Comparison of ENCODE assay signal across 15 cellular contexts in genomic region chr6:109081516-109081915, GRCh38.
"Had no signal": no experiment of that assay in that cellular context is flagged by ENCODE, and none has a peak within 500 bp of the region (broad histone marks: within the 10 kb centered on the region; RNA-seq: fewer than 3 reads in every experiment).

No MANE protein-coding gene starts in this region.

- H3K36me3 Mint-ChIP-seq: naive B cell had no signal

- H3K9me3 ChIP-seq: breast epithelium, pancreas, right lobe of liver, upper lobe of left lung had no signal

- H3K4me3 ChIP-seq: breast epithelium, lung, pancreas, right lobe of liver, upper lobe of left lung had no signal

- H3K27me3 ChIP-seq: breast epithelium, pancreas, right lobe of liver, upper lobe of left lung had no signal

- H3K9me3 Mint-ChIP-seq: activated CD4-positive, alpha-beta memory T cell treated with anti-CD3 and anti-CD28 coated beads for 36 hours; activated naive CD8-positive, alpha-beta T cell treated with anti-CD3 and anti-CD28 coated beads for 36 hours; activated T-cell treated with anti-CD3 and anti-CD28 coated beads, Interleukin-2, amount 50 U/mL, for 4 hours; naive B cell; T-helper 2 cell treated with Interferon-gamma antibody and Interleukin-4, amounts not matched to agents 5 μg/mL and 100 μg/mL, for 36 hours had no signal

- H3K36me3 ChIP-seq: breast epithelium, pancreas, right lobe of liver, upper lobe of left lung had no signal

- DNase-seq: activated CD4-positive, alpha-beta memory T cell treated with anti-CD3 and anti-CD28 coated beads for 36 hours; activated CD4-positive, alpha-beta T cell treated with anti-CD3 and anti-CD28 coated beads for 1 hour; activated gamma-delta T cell; activated naive CD8-positive, alpha-beta T cell treated with anti-CD3 and anti-CD28 coated beads for 36 hours; activated T-cell treated with anti-CD3 and anti-CD28 coated beads, Interleukin-2, amount 50 U/mL, for 4 hours; anterior cingulate cortex; effector CD4-positive, alpha-beta T cell; naive B cell; pancreas; right lobe of liver; stimulated activated naive CD4-positive, alpha-beta T cell; upper lobe of left lung had no signal

- H3K27ac ChIP-seq: breast epithelium, pancreas, right lobe of liver, upper lobe of left lung had no signal

- H3K4me1 ChIP-seq: breast epithelium, pancreas, right lobe of liver had no signal

- H3K27ac Mint-ChIP-seq: activated CD4-positive, alpha-beta memory T cell treated with anti-CD3 and anti-CD28 coated beads for 36 hours; activated naive CD8-positive, alpha-beta T cell treated with anti-CD3 and anti-CD28 coated beads for 36 hours; naive B cell; T-helper 2 cell treated with Interferon-gamma antibody and Interleukin-4, amounts not matched to agents 5 μg/mL and 100 μg/mL, for 36 hours had no signal
